In genomic region chr5:133952729-133953567, GRCh38 we compare ENCODE assay signal across 10 cellular contexts. TPM values are rescaled to one million over a fixed set of nuclear protein-coding genes. Genes with fewer than 3 reads are reported as not detected.
DNase-seq lines count a peak whose midpoint lies in the region; ATAC-seq and TF ChIP-seq lines count a peak whose summit lies in the region.
"Had no signal": no experiment of that assay in that cellular context is flagged by ENCODE, and none has a peak within 500 bp of the region (broad histone marks: within the 10 kb centered on the region; RNA-seq: fewer than 3 reads in every experiment).

No MANE protein-coding gene starts in this region.

- WGBS in ovary, 3 donors, result 33 to 36% (median 35%) methylated on average over 10 of the region's 10 CpGs

- H3K27me3 ChIP-seq in ovary, result no peaks in the 10 kb centered on the region

- CTCF ChIA-PET in RWPE1 (lab: Yijun Ruan, JAX), result interaction anchor here (0.7 kb wide), 1 partner anchor 87 kb away, joined by 6 read pairs; no protein-coding TSS in a partner anchor

- DNase-seq in AG10803 (ENCODE audit: low read depth), result peak; percentile 97
- no peak for DNase-seq in RWPE1 (ENCODE audit: low spot score)
- peak; percentile 98 for DNase-seq in fibroblast of the aortic adventitia (ENCODE audit: low read depth)
- DNase-seq in ovary, result peak; percentile 33 to 74 (median 49)
- DNase-seq in GF-D8 (lab: John Stamatoyannopoulos, UW), result no peak
- no peak for DNase-seq in activated CD8-positive, alpha-beta memory T cell treated with anti-CD3 and anti-CD28 coated beads, Interleukin-2, amount 50 U/mL, for 48 hours
- DNase-seq: Caco-2, NCI-H2081 treated with DMSO at 0.1 percent for 48 hours had no signal

- intact Hi-C loops in ovary (cut with DNase I), result no loop called here

- TF ChIP-seq CTCF in AG10803 (conservative IDR thresholded peaks at IDR 0.05; ENCODE audit: low read length) (no peak), RWPE1 (conservative IDR thresholded peaks at IDR 0.05; ENCODE audit: low read depth) (no peak), fibroblast of the aortic adventitia (IDR thresholded peaks at IDR 0.05; ENCODE audit: insufficient read depth, low read length) (no peak), ovary (IDR thresholded peaks at IDR 0.05) (no peak)

- POLR2A ChIA-PET in RWPE1 (lab: Yijun Ruan, JAX; ENCODE audit: low non-redundant PET), result no interaction called here

- ATAC-seq in GM21423 (IDR thresholded peaks at IDR 0.05; ENCODE audit: unreplicated experiment) (no peak), GM21515 (IDR thresholded peaks at IDR 0.05; ENCODE audit: unreplicated experiment) (no peak)

- TF ChIP-seq POLR2A in ovary (IDR thresholded peaks at IDR 0.05), result no peak

- H3K4me3 ChIP-seq in AG10803 (ENCODE audit: low read length), result no peak overlapping the region
- H3K4me3 ChIP-seq in fibroblast of the aortic adventitia (ENCODE audit: low read depth, low read length), result no peak overlapping the region
- no peak overlapping the region for H3K4me3 ChIP-seq in ovary

- H3K4me1 ChIP-seq in ovary (ENCODE audit: insufficient read depth), result peaks cover 4% of the 10 kb centered on the region
- H3K4me1 ChIP-seq: Caco-2 had no signal

- H3K9me3 ChIP-seq in ovary, result no peaks in the 10 kb centered on the region
- H3K9me3 ChIP-seq: Caco-2 had no signal

- H3K27ac ChIP-seq in RWPE1 (peak overlapping the region; percentile 73), ovary (peak overlapping the region; percentile 29 to 41)

- TF ChIP-seq EP300 in ovary (IDR thresholded peaks at IDR 0.05), result no peak

- no peaks in the 10 kb centered on the region for H3K36me3 ChIP-seq in ovary

RNA-seq across cellular contexts. Expression of gene C5orf15, which starts 15.5 kb away (rescaled TPM):
- total RNA-seq in fibroblast of the aortic adventitia (ENCODE audit: low replicate concordance), result 31.1 and 66.6 TPM in 2 replicates
- 10 to 100 TPM; 26.9 to 62.2 (median 33.4) TPM for total RNA-seq in ovary
- 100 to 1,000 TPM in 1 of 2 donors, 10 to 100 TPM in 1; 46.0 to 102 TPM for polyA plus RNA-seq in ovary

RNA-seq across cellular contexts. Expression of gene VDAC1, which starts 51.8 kb away (rescaled TPM):
- total RNA-seq in fibroblast of the aortic adventitia (ENCODE audit: low replicate concordance) (91.3 and 277 TPM in 2 replicates), ovary (10 to 100 TPM; 41.1 to 95.1 (median 89.9) TPM)
- 100 to 1,000 TPM in 1 of 2 donors, 10 to 100 TPM in 1; 50.0 to 171 TPM for polyA plus RNA-seq in ovary

Comparison
In these comparisons a context has a peak if more than half of its experiments do, and no peak if none do; other contexts are left out.
1. DNase-seq: peak in AG10803 (single experiment), fibroblast of the aortic adventitia (single experiment) and ovary (5 of 5); none in RWPE1 (single experiment), GF-D8 (single experiment) and activated CD8-positive, alpha-beta memory T cell treated with anti-CD3 and anti-CD28 coated beads, Interleukin-2, amount 50 U/mL, for 48 hours (single experiment).